In genomic region chr2:107068069-107068468, GRCh38 we compare ENCODE assay signal across 20 cellular contexts.
DNase-seq lines count a peak whose midpoint lies in the region; ATAC-seq and TF ChIP-seq lines count a peak whose summit lies in the region.
"Had no signal": no experiment of that assay in that cellular context is flagged by ENCODE, and none has a peak within 500 bp of the region (broad histone marks: within the 10 kb centered on the region; RNA-seq: fewer than 3 reads in every experiment).

No MANE protein-coding gene starts in this region.

- H3K23ac ChIP-seq in trophoblast cell (ENCODE audit: low read length): no peak overlapping the region

- H3K4me2 ChIP-seq in trophoblast cell (ENCODE audit: low read length): no peak overlapping the region

- no peak overlapping the region for H3K4ac ChIP-seq in trophoblast cell (ENCODE audit: low read depth, low read length)

- no peaks in the 10 kb centered on the region for H3K4me1 ChIP-seq in trophoblast cell (ENCODE audit: control insufficient read depth in 1 of 2, insufficient read depth in 2 of 2, low read length in 2 of 2)
- peaks cover 11% of the 10 kb centered on the region for H3K4me1 ChIP-seq in testis
- H3K4me1 ChIP-seq in right lobe of liver: no peaks in the 10 kb centered on the region
- H3K4me1 ChIP-seq: SJCRH30 had no signal

- H3K79me2 ChIP-seq in trophoblast cell (ENCODE audit: control insufficient read depth, insufficient read depth, low read length, poor library complexity): no peaks in the 10 kb centered on the region

- H2AK5ac ChIP-seq in trophoblast cell (ENCODE audit: low read length): no peak overlapping the region

- H3K79me1 ChIP-seq in trophoblast cell (ENCODE audit: low read length): no peaks in the 10 kb centered on the region

- no peaks in the 10 kb centered on the region for H3K27me3 ChIP-seq in trophoblast cell (ENCODE audit: insufficient read depth, low read length)
- H3K27me3 ChIP-seq in testis: no peaks in the 10 kb centered on the region
- H3K27me3 ChIP-seq in right lobe of liver: no peaks in the 10 kb centered on the region
- H3K27me3 ChIP-seq: SJCRH30 had no signal

- H2AFZ ChIP-seq in trophoblast cell (ENCODE audit: insufficient read depth, low read length, poor library complexity): no peak overlapping the region

- DNase-seq in NCI-H1092 (lab: John Stamatoyannopoulos, UW) (peak; percentile 9), NCI-H345 (lab: John Stamatoyannopoulos, UW) (peak; percentile 86), trophoblast cell (no peak), testis (no peak), right lobe of liver (no peak)
- no peak for DNase-seq in activated naive CD4-positive, alpha-beta T cell treated with anti-CD3 and anti-CD28 coated beads, Interleukin-2, amount 50 U/mL, for 16 hours
- DNase-seq: CD4-positive, CD25-positive, alpha-beta regulatory T cell; DMS79 treated with DMSO at 0.1 percent for 48 hours; HCEC 1CT; MV-4-11; NCI-H146; NCI-H2107; NCI-H446 treated with DMSO at 0.1 percent for 48 hours; NK-92 treated with Interleukin-12 subunit alpha and Interleukin-12 subunit beta, amount 100 ng/mL, for 24 hours; OCI-M1; RPMI8226; SJCRH30; T-helper 2 cell had no signal

- no peak for ATAC-seq in right lobe of liver

- no peak overlapping the region for H3K14ac ChIP-seq in trophoblast cell (ENCODE audit: low read length)

- TF ChIP-seq POLR2A in testis (IDR thresholded peaks at IDR 0.05) (no peak), right lobe of liver (IDR thresholded peaks at IDR 0.05) (no peak)

- no peak overlapping the region for H3K18ac ChIP-seq in trophoblast cell (ENCODE audit: low read length)

- H3K9ac ChIP-seq in trophoblast cell (ENCODE audit: low read length): no peak overlapping the region

- no peak overlapping the region for H2BK120ac ChIP-seq in trophoblast cell (ENCODE audit: insufficient read depth, low read length, poor library complexity)

- H2BK5ac ChIP-seq in trophoblast cell (ENCODE audit: low read depth, low read length, poor library complexity): no peak overlapping the region

- intact Hi-C loops in testis (cut with DNase I; ENCODE audit: low total_unique reads): no loop called here
- intact Hi-C loops in right lobe of liver (cut with DNase I): no loop called here

- peak overlapping the region; percentile 49 for H3K27ac ChIP-seq in VCaP
- no peak overlapping the region for H3K27ac ChIP-seq in trophoblast cell (ENCODE audit: low read depth, low read length)
- no peak overlapping the region for H3K27ac ChIP-seq in testis
- no peak overlapping the region for H3K27ac ChIP-seq in right lobe of liver
- H3K27ac ChIP-seq: HL-60, SJCRH30 had no signal

- no peak overlapping the region for H4K12ac ChIP-seq in trophoblast cell (ENCODE audit: low read depth, low read length)

- H2BK12ac ChIP-seq in trophoblast cell (ENCODE audit: low read length): peak overlapping the region; percentile 20

- no peak for TF ChIP-seq CTCF in VCaP (conservative IDR thresholded peaks at IDR 0.05)
- no peak for TF ChIP-seq CTCF in testis (IDR thresholded peaks at IDR 0.05)
- no peak for TF ChIP-seq CTCF in right lobe of liver (IDR thresholded peaks at IDR 0.05)

- WGBS in trophoblast cell (ENCODE audit: extremely low coverage, insufficient coverage, insufficient read length): no CpG with 5 or more reads among the region's 4 CpGs
- 83 to 86% methylated on average over 4 of the region's 4 CpGs for WGBS in testis, 2 donors
- WGBS in right lobe of liver (ENCODE audit: insufficient coverage, low coverage, low lambda C conversion rate, missing lambda C conversion rate): 71% methylated on average over 4 of the region's 4 CpGs

- H3K9me3 ChIP-seq in trophoblast cell (ENCODE audit: insufficient read depth, low read depth, low read length) (no peaks in the 10 kb centered on the region), testis (no peaks in the 10 kb centered on the region), right lobe of liver (no peaks in the 10 kb centered on the region)
- H3K9me3 ChIP-seq: SJCRH30 had no signal

- no peak overlapping the region for H4K8ac ChIP-seq in trophoblast cell (ENCODE audit: low read depth, low read length)

- H4K91ac ChIP-seq in trophoblast cell (ENCODE audit: low read depth, low read length): no peak overlapping the region

- H3K4me3 ChIP-seq in trophoblast cell (ENCODE audit: low read depth, low read length): no peak overlapping the region
- H3K4me3 ChIP-seq in testis: no peak overlapping the region
- H3K4me3 ChIP-seq in right lobe of liver: no peak overlapping the region
- H3K4me3 ChIP-seq: SJCRH30 had no signal

- no peaks in the 10 kb centered on the region for H3K36me3 ChIP-seq in trophoblast cell (ENCODE audit: control insufficient read depth in 1 of 2, insufficient read depth in 2 of 2, low read length in 2 of 2)
- no peaks in the 10 kb centered on the region for H3K36me3 ChIP-seq in testis (ENCODE audit: low read depth, missing control alignments)
- no peaks in the 10 kb centered on the region for H3K36me3 ChIP-seq in right lobe of liver
- H3K36me3 ChIP-seq: SJCRH30 had no signal

Comparison
In these comparisons a context has a peak if more than half of its experiments do, and no peak if none do; other contexts are left out.
1. DNase-seq: peak in NCI-H1092 (single experiment) and NCI-H345 (single experiment); none in trophoblast cell (0 of 2), activated naive CD4-positive, alpha-beta T cell treated with anti-CD3 and anti-CD28 coated beads, Interleukin-2, amount 50 U/mL, for 16 hours (single experiment), testis (single experiment) and right lobe of liver (0 of 3).